Comparison of ENCODE assay signal across 9 cellular contexts in the genomic region with DNA sequence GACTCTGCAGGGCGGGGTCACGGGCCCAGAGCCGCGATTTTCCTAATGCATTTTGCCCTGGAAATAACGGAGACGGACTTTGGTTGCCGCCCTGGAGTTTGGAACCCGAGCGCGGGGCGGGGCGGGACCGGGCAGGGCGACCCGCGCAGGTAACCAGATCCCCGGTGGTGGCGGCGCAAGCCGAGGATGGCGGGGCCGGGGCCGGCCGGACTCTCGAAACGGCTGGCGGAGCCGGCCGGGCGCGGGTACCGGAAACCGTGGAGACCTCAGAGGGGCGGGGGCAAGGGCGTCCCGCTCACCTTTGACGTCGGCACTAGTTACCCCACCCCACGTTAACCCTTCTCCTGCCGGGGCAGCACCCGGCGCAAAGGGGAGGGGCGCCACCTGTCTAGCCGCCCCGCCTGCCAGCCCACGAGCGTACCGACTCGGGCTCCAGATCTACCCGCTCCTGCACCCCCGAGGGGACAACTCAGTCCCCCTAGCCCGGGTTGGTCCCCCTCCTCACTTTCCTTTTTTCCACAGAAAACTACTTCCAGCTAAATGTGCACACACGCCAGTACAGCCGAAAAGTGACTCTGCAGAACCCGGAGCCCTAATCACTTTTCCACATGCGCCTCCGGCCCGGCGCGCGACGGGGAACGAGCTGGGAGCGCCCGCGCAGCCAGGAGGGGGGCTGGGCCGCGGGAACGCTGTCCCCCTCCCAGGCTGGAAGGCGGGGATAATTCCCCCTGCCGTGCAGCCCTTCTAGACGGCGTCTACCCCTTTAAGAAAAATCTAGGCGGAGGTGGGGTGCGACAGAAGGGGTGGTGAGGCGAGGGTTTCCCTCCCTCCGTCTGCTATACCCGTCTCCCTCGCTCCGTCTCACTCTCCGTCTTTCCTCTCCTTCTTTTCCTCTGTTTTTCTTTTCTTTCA.
DNase-seq lines count a peak whose midpoint lies in the region; ATAC-seq and TF ChIP-seq lines count a peak whose summit lies in the region.
"Had no signal": no experiment of that assay in that cellular context is flagged by ENCODE, and none has a peak within 500 bp of the region (broad histone marks: within the 10 kb centered on the region; RNA-seq: fewer than 3 reads in every experiment).

No MANE protein-coding gene starts in this region.

- peak; percentile 51 for DNase-seq in DMS53 treated with DMSO at 0.1 percent for 48 hours (lab: John Stamatoyannopoulos, UW; ENCODE audit: unreplicated experiment)
- DNase-seq in NCI-H1694 treated with DMSO at 0.1 percent for 48 hours (lab: John Stamatoyannopoulos, UW): peak; percentile 40
- no peak for DNase-seq in astrocyte of the spinal cord (ENCODE audit: low read depth, low spot score)
- peak; percentile 23 for DNase-seq in iris pigment epithelial cell (ENCODE audit: low read depth)
- DNase-seq in stimulated activated CD8-positive, alpha-beta memory T cell treated with anti-CD3 and anti-CD28 coated beads, Interleukin-4, amount 100 ng/mL, for 48 hours: peak; percentile 25
- DNase-seq in stimulated activated naive CD4-positive, alpha-beta T cell treated with Interleukin-2 at 50 U/mL for 16 hours (lab: John Stamatoyannopoulos, UW): no peak
- no peak for DNase-seq in activated CD4-positive, CD25-positive, alpha-beta regulatory T cell (lab: John Stamatoyannopoulos, UW)

- H3K4me3 ChIP-seq in astrocyte of the spinal cord (ENCODE audit: low read depth, low read length): peak overlapping the region; percentile 10
- H3K4me3 ChIP-seq: K562 had no signal

- in situ Hi-C loops in astrocyte of the spinal cord (cut with HindIII; ENCODE audit: low sequenced_read_pairs): no loop called here

- no peak for ATAC-seq in GM21367 (IDR thresholded peaks at IDR 0.05; ENCODE audit: unreplicated experiment)
- ATAC-seq: K562 had no signal

- TF ChIP-seq CTCF in astrocyte of the spinal cord (IDR thresholded peaks at IDR 0.05; ENCODE audit: low read depth, low read length): no peak

Comparison
In these comparisons a context has a peak if more than half of its experiments do, and no peak if none do; other contexts are left out.
1. DNase-seq: peak in DMS53 treated with DMSO at 0.1 percent for 48 hours (single experiment), NCI-H1694 treated with DMSO at 0.1 percent for 48 hours (single experiment), iris pigment epithelial cell (single experiment) and stimulated activated CD8-positive, alpha-beta memory T cell treated with anti-CD3 and anti-CD28 coated beads, Interleukin-4, amount 100 ng/mL, for 48 hours (single experiment); none in astrocyte of the spinal cord (single experiment), stimulated activated naive CD4-positive, alpha-beta T cell treated with Interleukin-2 at 50 U/mL for 16 hours (single experiment) and activated CD4-positive, CD25-positive, alpha-beta regulatory T cell (0 of 4).